26 cellular contexts compared by ENCODE assay signal in the genomic region with DNA sequence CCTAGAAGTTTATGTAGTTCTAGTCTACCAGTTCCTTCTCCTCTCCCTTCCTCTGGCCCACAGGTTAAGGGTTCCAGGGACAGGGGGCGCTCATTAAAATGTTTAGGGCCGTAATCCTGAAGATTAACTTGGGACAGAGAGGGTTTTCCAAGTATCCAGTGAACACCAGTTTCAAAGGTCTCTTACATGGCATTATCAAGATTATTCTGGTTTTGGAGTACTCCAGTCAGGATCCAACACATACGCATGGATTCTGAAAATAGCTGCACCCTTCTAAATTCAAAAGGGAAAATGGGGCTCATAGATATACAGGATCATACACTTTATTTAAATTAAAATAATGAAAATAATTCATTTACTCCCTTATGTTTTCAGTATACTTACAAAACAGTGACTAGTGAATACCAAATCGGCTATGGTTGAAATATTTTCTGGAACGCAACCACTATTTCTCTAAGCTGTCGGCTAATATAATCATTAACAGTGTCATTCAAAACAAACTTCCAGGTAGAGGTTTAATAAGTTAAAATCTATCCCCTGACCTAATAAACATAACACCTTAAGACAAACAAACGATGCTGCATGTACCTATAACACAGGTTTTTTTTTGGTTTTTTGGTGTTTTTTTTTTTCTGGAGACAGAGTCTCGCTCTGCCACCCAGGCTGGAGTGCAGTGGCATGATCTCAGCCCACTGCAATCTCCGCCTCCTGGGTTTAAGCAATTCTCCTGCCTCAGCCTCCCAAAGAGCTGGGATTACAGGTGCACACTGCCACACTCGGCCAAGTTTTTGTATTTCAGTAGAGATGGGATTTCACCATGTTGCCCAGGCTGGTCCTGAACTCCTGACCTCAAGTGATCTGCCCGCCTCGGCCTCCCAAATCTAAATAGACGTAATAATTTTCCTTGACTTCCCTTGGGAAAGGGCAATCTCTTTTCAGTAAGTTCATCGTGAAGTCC. TPM values are rescaled to one million over a fixed set of nuclear protein-coding genes. Genes with fewer than 3 reads are reported as not detected.
DNase-seq lines count a peak whose midpoint lies in the region; ATAC-seq and TF ChIP-seq lines count a peak whose summit lies in the region.
"Had no signal": no experiment of that assay in that cellular context is flagged by ENCODE, and none has a peak within 500 bp of the region (broad histone marks: within the 10 kb centered on the region; RNA-seq: fewer than 3 reads in every experiment).

No MANE protein-coding gene starts in this region.

- H3K27me3 Mint-ChIP-seq in activated CD4-positive, alpha-beta T cell treated with anti-CD3 and anti-CD28 coated beads, Interleukin-2, amount 10 ng/mL, durations not matched to agents 7 days and 5 days: no peaks in the 10 kb centered on the region
- H3K27me3 Mint-ChIP-seq in CD8-positive, alpha-beta memory T cell: no peaks in the 10 kb centered on the region
- H3K27me3 Mint-ChIP-seq in naive thymus-derived CD4-positive, alpha-beta T cell: no peaks in the 10 kb centered on the region
- no peaks in the 10 kb centered on the region for H3K27me3 Mint-ChIP-seq in Caco-2 (ENCODE audit: insufficient read depth, unreplicated experiment)
- H3K27me3 Mint-ChIP-seq: progenitor cell of endocrine pancreas; stimulated activated naive B cell treated with anti-CD40 and anti-IgM and Interleukin-4, amounts not matched to agents 10 μg/mL and 1 μg/mL and 100 μg/mL, for 72 hours had no signal

- peaks cover 67% of the 10 kb centered on the region for H3K4me1 ChIP-seq in CD8-positive, alpha-beta memory T cell (ENCODE audit: insufficient read depth, low read length)
- H3K4me1 ChIP-seq in naive thymus-derived CD4-positive, alpha-beta T cell (ENCODE audit: control insufficient read depth in 2 of 2, insufficient read depth in 2 of 2, low read length in 2 of 2): peaks cover 27 to 42% of the 10 kb centered on the region in 2 donors
- H3K4me1 ChIP-seq in Caco-2: peaks cover 15% of the 10 kb centered on the region
- H3K4me1 ChIP-seq: adrenal gland, sigmoid colon, testis had no signal

- H3K27me3 ChIP-seq in CD8-positive, alpha-beta memory T cell (ENCODE audit: insufficient read depth, low read length, poor library complexity, severe bottlenecking): no peaks in the 10 kb centered on the region
- H3K27me3 ChIP-seq in dorsolateral prefrontal cortex (no peaks in the 10 kb centered on the region), Caco-2 (replicated peaks; ENCODE audit: control insufficient read depth, insufficient read depth, low read length) (no peaks in the 10 kb centered on the region)
- H3K27me3 ChIP-seq in naive thymus-derived CD4-positive, alpha-beta T cell (ENCODE audit: control insufficient read depth in 2 of 2, insufficient read depth in 2 of 2, low read length in 2 of 2): no peaks in the 10 kb centered on the region
- H3K27me3 ChIP-seq: adrenal gland, brain microvascular endothelial cell, sigmoid colon, testis had no signal

- ATAC-seq in naive thymus-derived CD4-positive, alpha-beta T cell: no peak
- no peak for ATAC-seq in esophagus mucosa
- ATAC-seq: PC-3; stimulated activated naive B cell treated with anti-CD40 and anti-IgM and Interleukin-4, amounts not matched to agents 10 μg/mL and 1 μg/mL and 100 μg/mL, for 72 hours had no signal

- intact Hi-C loops in dorsolateral prefrontal cortex (cut with DNase I): no loop called here
- intact Hi-C loops in naive thymus-derived CD4-positive, alpha-beta T cell (cut with micrococcal nuclease): loop anchor here in 1 of 2 donors (2.0 kb wide), 1 partner anchor 15 kb away; no protein-coding TSS in a partner anchor
- intact Hi-C loops in Caco-2 (cut with micrococcal nuclease; ENCODE audit: unreplicated experiment): no loop called here

- H3K4me3 Mint-ChIP-seq in activated CD4-positive, alpha-beta T cell treated with anti-CD3 and anti-CD28 coated beads, Interleukin-2, amount 10 ng/mL, durations not matched to agents 7 days and 5 days: no peak overlapping the region
- peak overlapping the region in 1 of 7 donors; percentile 38 for H3K4me3 Mint-ChIP-seq in CD8-positive, alpha-beta memory T cell
- H3K4me3 Mint-ChIP-seq in naive thymus-derived CD4-positive, alpha-beta T cell: peak overlapping the region in 4 of 10 donors; percentile 38 to 62 (median 42)
- H3K4me3 Mint-ChIP-seq in Caco-2 (ENCODE audit: unreplicated experiment): no peak overlapping the region
- H3K4me3 Mint-ChIP-seq: stimulated activated naive B cell treated with anti-CD40 and anti-IgM and Interleukin-4, amounts not matched to agents 10 μg/mL and 1 μg/mL and 100 μg/mL, for 72 hours; T-helper 2 cell treated with Interferon-gamma antibody and Interleukin-4, amounts not matched to agents 5 μg/mL and 100 μg/mL, for 36 hours had no signal

- no peaks in the 10 kb centered on the region for H3K36me3 ChIP-seq in CD8-positive, alpha-beta memory T cell (ENCODE audit: insufficient read depth, low read length)
- peaks cover 0 to 3% (median 0%) of the 10 kb centered on the region in 3 experiments for H3K36me3 ChIP-seq in naive thymus-derived CD4-positive, alpha-beta T cell (ENCODE audit: control insufficient read depth in 2 of 3, insufficient read depth in 3 of 3, low read length in 3 of 3)
- no peaks in the 10 kb centered on the region for H3K36me3 ChIP-seq in Caco-2 (ENCODE audit: control insufficient read depth, insufficient read depth, low read length)
- H3K36me3 ChIP-seq: adrenal gland, brain microvascular endothelial cell, sigmoid colon had no signal

- peak overlapping the region; percentile 16 for H3K27ac Mint-ChIP-seq in activated CD4-positive, alpha-beta T cell treated with anti-CD3 and anti-CD28 coated beads, Interleukin-2, amount 10 ng/mL, durations not matched to agents 7 days and 5 days
- peak overlapping the region; percentile 32 to 89 (median 68) for H3K27ac Mint-ChIP-seq in CD8-positive, alpha-beta memory T cell
- H3K27ac Mint-ChIP-seq in naive thymus-derived CD4-positive, alpha-beta T cell: peak overlapping the region in 8 of 9 donors; percentile 66 to 92 (median 82)
- H3K27ac Mint-ChIP-seq in Caco-2 (ENCODE audit: unreplicated experiment): no peak overlapping the region
- H3K27ac Mint-ChIP-seq: progenitor cell of endocrine pancreas; stimulated activated naive B cell treated with anti-CD40 and anti-IgM and Interleukin-4, amounts not matched to agents 10 μg/mL and 1 μg/mL and 100 μg/mL, for 72 hours; T-helper 2 cell treated with Interferon-gamma antibody and Interleukin-4, amounts not matched to agents 5 μg/mL and 100 μg/mL, for 36 hours had no signal

- H3K9me3 ChIP-seq in CD8-positive, alpha-beta memory T cell (ENCODE audit: low read length): no peaks in the 10 kb centered on the region
- H3K9me3 ChIP-seq in naive thymus-derived CD4-positive, alpha-beta T cell (ENCODE audit: control insufficient read depth in 2 of 3, low read length in 3 of 3): no peaks in the 10 kb centered on the region
- no peaks in the 10 kb centered on the region for H3K9me3 ChIP-seq in Caco-2
- H3K9me3 ChIP-seq: adrenal gland, sigmoid colon, testis had no signal

- no peak for TF ChIP-seq CTCF in dorsolateral prefrontal cortex (IDR thresholded peaks at IDR 0.05 in 54 of 56, conservative IDR thresholded peaks at IDR 0.05 in 2 of 56; ENCODE audit: low read depth in 1 of 56, partially characterized antibody in 56 of 56)
- no peak for TF ChIP-seq CTCF in Caco-2 (IDR thresholded peaks at IDR 0.05; ENCODE audit: insufficient read depth in 1 of 2, low read depth in 1 of 2, low read length in 1 of 2, severe bottlenecking in 1 of 2, unreplicated experiment in 1 of 2)

- no peak for DNase-seq in activated CD4-positive, alpha-beta T cell treated with anti-CD3 and anti-CD28 coated beads, Interleukin-2, amount 10 ng/mL, durations not matched to agents 7 days and 5 days
- no peak for DNase-seq in activated CD4-positive, alpha-beta T cell treated with anti-CD3 and anti-CD28 coated beads for 1 hour
- no peak for DNase-seq in CD8-positive, alpha-beta memory T cell
- DNase-seq in dorsolateral prefrontal cortex (no peak), AG08395 (ENCODE audit: low spot score) (no peak), Caco-2 (no peak)
- DNase-seq in naive thymus-derived CD4-positive, alpha-beta T cell: no peak
- DNase-seq: 8988T; activated CD4-positive, alpha-beta T cell treated with anti-CD3 and anti-CD28 coated beads for 4 hours; adrenal gland; brain microvascular endothelial cell; effector CD4-positive, alpha-beta T cell; NCI-H1694; NCI-H2171; NCI-H524; NK-92 treated with Interleukin-12 subunit alpha and Interleukin-12 subunit beta, amount 100 ng/mL, for 24 hours; PC-3; sigmoid colon; stimulated activated CD4-positive, alpha-beta T cell treated with anti-CD3 and anti-CD28 coated beads, Interleukin-4, amount 100 ng/mL, for 4 hours; stimulated activated naive B cell treated with anti-CD40 and anti-IgM and Interleukin-4, amounts not matched to agents 10 μg/mL and 1 μg/mL and 100 μg/mL, for 72 hours; testis had no signal

- no TSS peak for BruUV-seq in Caco-2 (replicated peaks; lab: Mats Ljungman, UMichigan)

- H3K36me3 Mint-ChIP-seq in activated CD4-positive, alpha-beta T cell treated with anti-CD3 and anti-CD28 coated beads, Interleukin-2, amount 10 ng/mL, durations not matched to agents 7 days and 5 days (ENCODE audit: low read depth): peaks cover 56% of the 10 kb centered on the region
- peaks cover 0 to 45% (median 12%) of the 10 kb centered on the region in 3 donors for H3K36me3 Mint-ChIP-seq in CD8-positive, alpha-beta memory T cell
- peaks cover 0 to 33% (median 21%) of the 10 kb centered on the region in 5 donors for H3K36me3 Mint-ChIP-seq in naive thymus-derived CD4-positive, alpha-beta T cell
- H3K36me3 Mint-ChIP-seq in Caco-2 (ENCODE audit: insufficient read depth, unreplicated experiment): no peaks in the 10 kb centered on the region
- H3K36me3 Mint-ChIP-seq: stimulated activated naive B cell treated with anti-CD40 and anti-IgM and Interleukin-4, amounts not matched to agents 10 μg/mL and 1 μg/mL and 100 μg/mL, for 72 hours had no signal

- no peak overlapping the region for H3K27ac ChIP-seq in CD8-positive, alpha-beta memory T cell (ENCODE audit: low read depth, low read length)
- H3K27ac ChIP-seq in dorsolateral prefrontal cortex: peak overlapping the region in 41 of 59 donors; percentile 5 to 73 (median 47)
- H3K27ac ChIP-seq in naive thymus-derived CD4-positive, alpha-beta T cell (ENCODE audit: low read depth, low read length): peak overlapping the region; percentile 36
- H3K27ac ChIP-seq: adrenal gland, brain microvascular endothelial cell, epithelial cell of prostate, sigmoid colon, testis had no signal

- peaks cover 4% of the 10 kb centered on the region for H3K9me3 Mint-ChIP-seq in activated CD4-positive, alpha-beta T cell treated with anti-CD3 and anti-CD28 coated beads, Interleukin-2, amount 10 ng/mL, durations not matched to agents 7 days and 5 days
- no peaks in the 10 kb centered on the region for H3K9me3 Mint-ChIP-seq in CD8-positive, alpha-beta memory T cell
- H3K9me3 Mint-ChIP-seq in naive thymus-derived CD4-positive, alpha-beta T cell: peaks cover 0 to 3% (median 0%) of the 10 kb centered on the region in 11 donors
- no peaks in the 10 kb centered on the region for H3K9me3 Mint-ChIP-seq in Caco-2 (ENCODE audit: unreplicated experiment)
- H3K9me3 Mint-ChIP-seq: activated T-helper 2 cell treated with anti-CD3 and anti-CD28 coated beads, Interferon-gamma antibody, Interleukin-2, Interleukin-4, amounts not matched to agents 10 μg/mL and 5 μg/mL and 100 μg/mL, durations not matched to agents 14 hours and 24 hours and 36 hours; stimulated activated naive B cell treated with anti-CD40 and anti-IgM and Interleukin-4, amounts not matched to agents 10 μg/mL and 1 μg/mL and 100 μg/mL, for 72 hours; T-helper 2 cell treated with Interferon-gamma antibody and Interleukin-4, amounts not matched to agents 5 μg/mL and 100 μg/mL, for 36 hours had no signal

- peaks cover 44% of the 10 kb centered on the region for H3K4me1 Mint-ChIP-seq in activated CD4-positive, alpha-beta T cell treated with anti-CD3 and anti-CD28 coated beads, Interleukin-2, amount 10 ng/mL, durations not matched to agents 7 days and 5 days
- H3K4me1 Mint-ChIP-seq in CD8-positive, alpha-beta memory T cell: peaks cover 71 to 94% (median 89%) of the 10 kb centered on the region in 3 donors
- peaks cover 30 to 94% (median 88%) of the 10 kb centered on the region in 7 donors for H3K4me1 Mint-ChIP-seq in naive thymus-derived CD4-positive, alpha-beta T cell
- H3K4me1 Mint-ChIP-seq in Caco-2 (ENCODE audit: low read depth, unreplicated experiment): peaks cover 14% of the 10 kb centered on the region
- H3K4me1 Mint-ChIP-seq: stimulated activated naive B cell treated with anti-CD40 and anti-IgM and Interleukin-4, amounts not matched to agents 10 μg/mL and 1 μg/mL and 100 μg/mL, for 72 hours had no signal

- H3K4me3 ChIP-seq in CD8-positive, alpha-beta memory T cell (ENCODE audit: low read length): no peak overlapping the region
- H3K4me3 ChIP-seq in dorsolateral prefrontal cortex: no peak overlapping the region
- H3K4me3 ChIP-seq in naive thymus-derived CD4-positive, alpha-beta T cell (ENCODE audit: low read length): no peak overlapping the region
- no peak overlapping the region for H3K4me3 ChIP-seq in Caco-2 (ENCODE audit: low read depth, low read length)
- H3K4me3 ChIP-seq: adrenal gland, sigmoid colon, testis had no signal

- POLR2A ChIA-PET in activated CD4-positive, alpha-beta T cell treated with anti-CD3 and anti-CD28 coated beads, Interleukin-2, amount 10 ng/mL, durations not matched to agents 7 days and 5 days (lab: Charles Lee): interaction anchor here (0.6 kb wide), 1 partner anchor 84 kb away, joined by 4 read pairs; no protein-coding TSS in a partner anchor
- POLR2A ChIA-PET in CD8-positive, alpha-beta memory T cell (lab: Charles Lee): interaction anchor here (1.7 kb wide), 1 partner anchor 12 kb away, joined by 4 read pairs; no protein-coding TSS in a partner anchor
- POLR2A ChIA-PET in naive thymus-derived CD4-positive, alpha-beta T cell (lab: Charles Lee): interaction anchor here (0.7 to 3.2 kb wide), 6 partner anchors 17 to 84 kb away, joined by 3 to 19 read pairs (median 4); a partner anchor contains a TSS
- POLR2A ChIA-PET in Caco-2 (lab: Charles Lee): no interaction called here

- CTCF ChIA-PET in activated CD4-positive, alpha-beta T cell treated with anti-CD3 and anti-CD28 coated beads, Interleukin-2, amount 10 ng/mL, durations not matched to agents 7 days and 5 days (lab: Charles Lee): interaction anchor here (1.1 to 1.8 kb wide), 4 partner anchors 9 to 22 kb away, joined by 3 to 5 read pairs (median 4); no protein-coding TSS in a partner anchor
- CTCF ChIA-PET in CD8-positive, alpha-beta memory T cell (lab: Charles Lee): interaction anchor here (1.0 to 1.6 kb wide), 2 partner anchors 32 to 136 kb away, joined by 3 to 4 read pairs; no protein-coding TSS in a partner anchor
- CTCF ChIA-PET in naive thymus-derived CD4-positive, alpha-beta T cell (lab: Charles Lee): interaction anchor here (0.6 to 2.6 kb wide), 6 partner anchors 10 to 208 kb away, joined by 3 to 8 read pairs (median 4); no protein-coding TSS in a partner anchor
- CTCF ChIA-PET in Caco-2 (lab: Charles Lee): no interaction called here

RNA-seq across cellular contexts. Expression of a gene that starts 44.7 kb away (rescaled TPM):
- 100 to 1,000 TPM in 1 of 2 experiments, 10 to 100 TPM in 1; 93.9 to 109 TPM for total RNA-seq in activated CD4-positive, alpha-beta T cell treated with anti-CD3 and anti-CD28 coated beads, Interleukin-2, amount 10 ng/mL, durations not matched to agents 7 days and 5 days
- total RNA-seq in CD8-positive, alpha-beta memory T cell: 10 to 100 TPM; 65.2 to 66.8 TPM
- 211 TPM for polyA plus RNA-seq in CD8-positive, alpha-beta memory T cell
- total RNA-seq in dorsolateral prefrontal cortex: 10 to 100 TPM; 42.8 to 86.5 (median 65.9) TPM
- total RNA-seq in naive thymus-derived CD4-positive, alpha-beta T cell: 100 to 1,000 TPM; 125 to 308 (median 240) TPM
- 100 to 1,000 TPM; 262 to 349 TPM for polyA plus RNA-seq in naive thymus-derived CD4-positive, alpha-beta T cell
- total RNA-seq in esophagus mucosa: 5.6 TPM
- total RNA-seq in Caco-2 (2022): 63.7 and 72.3 TPM in 2 replicates
